Comparison of ENCODE assay signal across 29 cellular contexts in the genomic region with DNA sequence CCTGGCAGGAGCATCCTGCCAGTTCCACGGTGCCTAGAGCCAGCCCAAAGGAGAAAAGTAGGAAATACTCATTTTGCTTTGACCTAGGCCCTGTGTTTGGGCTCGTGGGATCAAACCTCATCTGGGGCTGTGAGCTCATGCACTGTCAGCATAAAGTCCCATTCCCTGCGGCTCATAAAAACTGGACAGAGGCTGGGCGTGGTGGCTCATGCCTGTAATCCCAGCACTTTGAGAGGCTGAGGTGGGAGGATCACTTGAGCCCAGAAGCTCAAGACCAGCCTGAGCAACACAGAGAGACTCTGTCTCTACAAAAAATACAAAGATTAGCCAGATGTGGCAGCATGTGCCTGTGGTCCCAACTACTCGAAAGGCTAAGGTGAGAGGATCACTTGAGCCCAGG. TPM values are rescaled to one million over a fixed set of nuclear protein-coding genes. Genes with fewer than 3 reads are reported as not detected.
DNase-seq lines count a peak whose midpoint lies in the region; ATAC-seq, FAIRE-seq and TF ChIP-seq lines count a peak whose summit lies in the region.
"Had no signal": no experiment of that assay in that cellular context is flagged by ENCODE, and none has a peak within 500 bp of the region (broad histone marks: within the 10 kb centered on the region; RNA-seq: fewer than 3 reads in every experiment).

No MANE protein-coding gene starts in this region.

- H3K36me3 ChIP-seq in breast epithelium (no peaks in the 10 kb centered on the region), K562 (ENCODE audit: control insufficient read depth, insufficient read depth, low read length) (peaks cover 36% of the 10 kb centered on the region; the same call in 2 of the 3 replicates), mucosa of rectum (ENCODE audit: control insufficient read depth in 2 of 2, insufficient read depth in 2 of 2, low read length in 2 of 2) (peaks cover 0 to 6% of the 10 kb centered on the region in 2 donors), suprapubic skin (no peaks in the 10 kb centered on the region)
- H3K36me3 ChIP-seq: ascending aorta had no signal

- CTCF ChIA-PET in MCF 10A (lab: Yijun Ruan, JAX) (interaction anchor here (1.1 to 3.3 kb wide), 5 partner anchors 11 to 202 kb away, joined by 3 to 15 read pairs (median 4); no protein-coding TSS in a partner anchor), K562 (lab: Yijun Ruan, JAX; ENCODE audit: low intra/inter-chr PET ratio) (interaction anchor here (0.6 kb wide), 1 partner anchor 32 kb away, joined by 3 read pairs; no protein-coding TSS in a partner anchor)

- TF ChIP-seq CTCF in breast epithelium (IDR thresholded peaks at IDR 0.05): no peak
- no peak for TF ChIP-seq CTCF in MCF 10A (IDR thresholded peaks at IDR 0.05; ENCODE audit: unreplicated experiment)
- no peak for TF ChIP-seq CTCF in K562 (IDR thresholded peaks at IDR 0.05 in 2 of 3, conservative IDR thresholded peaks at IDR 0.05 in 1 of 3; ENCODE audit: insufficient read depth in 2 of 3, low read depth in 1 of 3, low read length in 3 of 3)
- TF ChIP-seq CTCF in suprapubic skin (IDR thresholded peaks at IDR 0.05): no peak

- no peaks in the 10 kb centered on the region for H3K27me3 Mint-ChIP-seq in MCF 10A (ENCODE audit: insufficient read depth, unreplicated experiment)
- H3K27me3 Mint-ChIP-seq: activated CD8-positive, alpha-beta memory T cell treated with anti-CD3 and anti-CD28 coated beads, Interleukin-2, amount 10 ng/mL, durations not matched to agents 7 days and 5 days; activated naive CD8-positive, alpha-beta T cell; progenitor cell of endocrine pancreas had no signal

- H3K4me1 ChIP-seq in breast epithelium: peaks cover 35 to 65% of the 10 kb centered on the region in 2 donors
- H3K4me1 ChIP-seq in K562 (replicated peaks in 1 of 2; ENCODE audit: control insufficient read depth in 2 of 2, insufficient read depth in 2 of 2, low read length in 2 of 2): peaks cover 30 to 46% of the 10 kb centered on the region in 2 experiments
- peaks cover 72 to 73% of the 10 kb centered on the region in 2 donors for H3K4me1 ChIP-seq in mucosa of rectum (ENCODE audit: control insufficient read depth in 2 of 2, insufficient read depth in 2 of 2, low read length in 2 of 2)
- H3K4me1 ChIP-seq in suprapubic skin: peaks cover 80% of the 10 kb centered on the region

- FAIRE-seq in K562 (lab: Jason Lieb, UNC): no peak

- 71% methylated on average over 5 of the region's 5 CpGs for WGBS in K562 (ENCODE audit: insufficient coverage, low coverage, missing lambda C conversion rate)
- 47% methylated on average over 5 of the region's 5 CpGs for WGBS in suprapubic skin

- intact Hi-C loops in breast epithelium (cut with DNase I; ENCODE audit: low total_unique reads): no loop called here
- intact Hi-C loops in MCF 10A (cut with micrococcal nuclease): no loop called here
- intact Hi-C loops in K562 (cut with micrococcal nuclease): loop anchor here (10.0 kb wide), 1 partner anchor 508 kb away; no protein-coding TSS in a partner anchor

- H3K9me3 Mint-ChIP-seq in MCF 10A (ENCODE audit: unreplicated experiment): no peaks in the 10 kb centered on the region
- H3K9me3 Mint-ChIP-seq: WTC11 had no signal

- no TSS peak for BruUV-seq in MCF 10A (replicated peaks; lab: Mats Ljungman, UMichigan)
- BruUV-seq in K562 (replicated peaks; lab: Mats Ljungman, UMichigan): no TSS peak

- H2AFZ ChIP-seq in K562 (ENCODE audit: low read depth, low read length): no peak overlapping the region

- H3K9me3 ChIP-seq in breast epithelium (no peaks in the 10 kb centered on the region), K562 (replicated peaks; ENCODE audit: control insufficient read depth, insufficient read depth, low read depth, low read length) (no peaks in the 10 kb centered on the region), mucosa of rectum (ENCODE audit: control insufficient read depth in 2 of 2, low read length in 2 of 2) (no peaks in the 10 kb centered on the region), suprapubic skin (no peaks in the 10 kb centered on the region)
- H3K9me3 ChIP-seq: ascending aorta, heart right ventricle, upper lobe of right lung had no signal

- TF ChIP-seq EP300 in K562 (IDR thresholded peaks at IDR 0.05; ENCODE audit: low read length) (no peak), suprapubic skin (IDR thresholded peaks at IDR 0.05) (no peak)

- H3K27me3 ChIP-seq in breast epithelium: no peaks in the 10 kb centered on the region
- no peaks in the 10 kb centered on the region for H3K27me3 ChIP-seq in K562 (ENCODE audit: control insufficient read depth in 2 of 2, insufficient read depth in 2 of 2, low read length in 2 of 2)
- no peaks in the 10 kb centered on the region for H3K27me3 ChIP-seq in mucosa of rectum (ENCODE audit: control insufficient read depth in 2 of 2, insufficient read depth in 2 of 2, low read length in 2 of 2)
- H3K27me3 ChIP-seq in suprapubic skin: no peaks in the 10 kb centered on the region
- H3K27me3 ChIP-seq: ascending aorta, heart right ventricle, upper lobe of right lung had no signal

- POLR2A ChIA-PET in MCF 10A (lab: Yijun Ruan, JAX): interaction anchor here (1.2 kb wide), 1 partner anchor 16 kb away, joined by 4 read pairs; no protein-coding TSS in a partner anchor
- POLR2A ChIA-PET in K562 (lab: Yijun Ruan, JAX): interaction anchor here (0.6 to 1.5 kb wide), 4 partner anchors 10 to 177 kb away, joined by 3 to 5 read pairs (median 3); no protein-coding TSS in a partner anchor

- in situ Hi-C loops in K562 (cut with MboI): no loop called here

- H4K20me1 ChIP-seq in K562 (replicated peaks; ENCODE audit: control insufficient read depth, insufficient read depth, low read length): peaks cover 71% of the 10 kb centered on the region

- no peak overlapping the region for H3K4me3 ChIP-seq in breast epithelium
- no peak overlapping the region for H3K4me3 ChIP-seq in K562
- peak overlapping the region in 1 of 2 donors; percentile 48 for H3K4me3 ChIP-seq in mucosa of rectum (ENCODE audit: low read length in 2 of 2)
- no peak overlapping the region for H3K4me3 ChIP-seq in suprapubic skin
- H3K4me3 ChIP-seq: ascending aorta, heart right ventricle, upper lobe of right lung had no signal

- 0 out of 4 replicates have a peak overlapping the region, but pooled peaks of 1 of the 2 experiments have one; percentile 31 for H3K9ac ChIP-seq in K562 (ENCODE audit: insufficient read depth in 1 of 2, low read depth in 2 of 2, low read length in 2 of 2)
- H3K9ac ChIP-seq in mucosa of rectum (ENCODE audit: low read depth in 1 of 2, low read length in 2 of 2): peak overlapping the region; percentile 77 to 92

- peaks cover 56% of the 10 kb centered on the region for H3K79me2 ChIP-seq in K562 (ENCODE audit: control insufficient read depth, insufficient read depth, low read length)

- no peak overlapping the region for H3K4me3 Mint-ChIP-seq in MCF 10A (ENCODE audit: unreplicated experiment)
- H3K4me3 Mint-ChIP-seq: activated CD8-positive, alpha-beta memory T cell treated with anti-CD3 and anti-CD28 coated beads, Interleukin-2, amount 10 ng/mL, durations not matched to agents 7 days and 5 days; activated naive CD8-positive, alpha-beta T cell; WTC11 had no signal

- H3K27ac ChIP-seq in breast epithelium (peak overlapping the region; percentile 40 to 94), K562 (ENCODE audit: extremely low read depth, low read depth, low read length) (no peak overlapping the region), mucosa of rectum (ENCODE audit: low read depth in 2 of 2, low read length in 2 of 2) (peak overlapping the region; percentile 97 to 100), suprapubic skin (peak overlapping the region; percentile 85)
- H3K27ac ChIP-seq: ascending aorta, heart right ventricle, upper lobe of right lung had no signal

- peaks cover 24% of the 10 kb centered on the region for H3K9me1 ChIP-seq in K562 (ENCODE audit: control insufficient read depth, insufficient read depth, low read length)

- peaks cover 27% of the 10 kb centered on the region for H3K4me1 Mint-ChIP-seq in MCF 10A (ENCODE audit: insufficient read depth, unreplicated experiment)

- DNase-seq in breast epithelium (ENCODE audit: low spot score in 2 of 2) (no peak), MCF 10A (ENCODE audit: unreplicated experiment) (no peak), K562 (ENCODE audit: extremely low read depth in 1 of 4, low spot score in 3 of 4) (no peak), suprapubic skin (ENCODE audit: low spot score in 2 of 2) (no peak), T-helper 9 cell (no peak)
- DNase-seq: activated CD4-positive, alpha-beta T cell treated with anti-CD3 and anti-CD28 coated beads, Interleukin-2, amount 50 U/mL, for 1 hour; activated CD8-positive, alpha-beta memory T cell treated with anti-CD3 and anti-CD28 coated beads, Interleukin-2, amount 10 ng/mL, durations not matched to agents 7 days and 5 days; central memory CD4-positive, alpha-beta T cell; dermis blood vessel endothelial cell; GOT3; heart right ventricle; NCI-H1092; NCI-H187; NCI-H345; NCI-H774; stimulated activated CD8-positive, alpha-beta memory T cell treated with anti-CD3 and anti-CD28 coated beads, Interleukin-4, amount 100 ng/mL, for 48 hours; upper lobe of right lung had no signal

- no peak overlapping the region for H3K27ac Mint-ChIP-seq in MCF 10A (ENCODE audit: low read depth, unreplicated experiment)
- H3K27ac Mint-ChIP-seq: activated CD8-positive, alpha-beta memory T cell treated with anti-CD3 and anti-CD28 coated beads, Interleukin-2, amount 10 ng/mL, durations not matched to agents 7 days and 5 days; activated naive CD8-positive, alpha-beta T cell; progenitor cell of endocrine pancreas; WTC11 had no signal

- no peak for TF ChIP-seq POLR2A in breast epithelium (IDR thresholded peaks at IDR 0.05)
- TF ChIP-seq POLR2A in K562 (conservative IDR thresholded peaks at IDR 0.05): no peak
- TF ChIP-seq POLR2A in suprapubic skin (IDR thresholded peaks at IDR 0.05): no peak

- H3K36me3 Mint-ChIP-seq in MCF 10A (ENCODE audit: insufficient read depth, unreplicated experiment): peaks cover 18% of the 10 kb centered on the region
- H3K36me3 Mint-ChIP-seq: activated CD8-positive, alpha-beta memory T cell treated with anti-CD3 and anti-CD28 coated beads, Interleukin-2, amount 10 ng/mL, durations not matched to agents 7 days and 5 days; activated naive CD8-positive, alpha-beta T cell; WTC11 had no signal

- no peak overlapping the region for H3K4me2 ChIP-seq in K562 (ENCODE audit: insufficient read depth, low read length)

- ATAC-seq in K562: no peak
- ATAC-seq in GM19395 (IDR thresholded peaks at IDR 0.05; ENCODE audit: unreplicated experiment): no peak
- ATAC-seq in GM21367 (IDR thresholded peaks at IDR 0.05; ENCODE audit: unreplicated experiment): no peak
- ATAC-seq: activated CD8-positive, alpha-beta memory T cell treated with anti-CD3 and anti-CD28 coated beads, Interleukin-2, amount 10 ng/mL, durations not matched to agents 7 days and 5 days; heart right ventricle; upper lobe of right lung; WTC11 had no signal

- TF ChIP-seq RAD21 in K562 (CRISPR knock-in tag; conservative IDR thresholded peaks at IDR 0.05 in 1 of 2, IDR thresholded peaks at IDR 0.05 in 1 of 2): no peak

RNA-seq across cellular contexts. Expression of gene ATP6V0D1, which starts 17.9 kb away (rescaled TPM):
- total RNA-seq in breast epithelium (100 to 1,000 TPM; 101 to 122 (median 104) TPM), MCF 10A (2022) (50.5 and 50.7 TPM in 2 replicates), K562 (2014; rRNA removed) (45.6 and 54.5 TPM in 2 replicates), K562 (2014; rRNA removed; fragmentation: Illumina TruSeq; extraction: Trizol) (22.0 and 30.6 TPM in 2 replicates), K562 (2015; rRNA removed; fragmentation: Illumina TruSeq; extraction: Trizol) (51.8 and 53.5 TPM in 2 replicates), K562 (2021) (61.3 and 61.5 TPM in 2 replicates), suprapubic skin (100 to 1,000 TPM in 3 of 4 donors, 10 to 100 TPM in 1; 90.0 to 134 (median 110) TPM)
- total RNA-seq in K562 (2011; cell fraction: chromatin; rRNA removed; ENCODE audit: low replicate concordance): 30.0 and 74.0 TPM in 2 replicates
- total RNA-seq in K562 (2011; cell fraction: nucleolus; rRNA removed): 56.4 and 56.6 TPM in 2 replicates
- total RNA-seq in K562 (2011; cell fraction: nucleoplasm; rRNA removed): 38.9 and 42.7 TPM in 2 replicates
- polyA plus RNA-seq in K562 (2011; rRNA removed) (48.2 and 51.5 TPM in 2 replicates), K562 (2014; fragmentation: Illumina TruSeq; extraction: Trizol) (64.9 and 69.7 TPM in 2 replicates), K562 (2014; fragmentation: Nextera tagmentation; extraction: Ambion mirVana) (10 to 100 TPM; 23.2 to 40.7 TPM), K562 (2014; rRNA removed) (33.9 and 37.3 TPM in 2 replicates)
- 97.2 and 146 TPM in 2 replicates for polyA plus RNA-seq in K562 (2011; cell fraction: cytosol; rRNA removed)
- polyA plus RNA-seq in K562 (2011; cell fraction: nucleus; rRNA removed): 52.3 and 67.8 TPM in 2 replicates
- polyA plus RNA-seq in K562 (2012): 84.3 and 116 TPM in 2 replicates
- 45.3 and 118 TPM in 2 replicates for polyA minus RNA-seq in K562 (2011; rRNA and poly(A)+ RNA removed)
- 61.6 and 78.2 TPM in 2 replicates for polyA minus RNA-seq in K562 (2011; cell fraction: cytosol; rRNA and poly(A)+ RNA removed)
- polyA minus RNA-seq in K562 (2011; cell fraction: nucleus; rRNA and poly(A)+ RNA removed): 17.6 and 17.7 TPM in 2 replicates

RNA-seq across cellular contexts. Expression of gene AGRP, which starts 20.3 kb away (rescaled TPM):
- total RNA-seq in breast epithelium: not detected
- not detected in 2 replicates for total RNA-seq in MCF 10A (2022)
- total RNA-seq in K562 (2011; cell fraction: chromatin; rRNA removed; ENCODE audit: low replicate concordance): not detected in 2 replicates
- total RNA-seq in K562 (2011; cell fraction: nucleolus; rRNA removed): not detected in 2 replicates
- not detected in 2 replicates for total RNA-seq in K562 (2011; cell fraction: nucleoplasm; rRNA removed)
- not detected in 2 replicates for total RNA-seq in K562 (2014; rRNA removed)
- not detected in 2 replicates for total RNA-seq in K562 (2014; rRNA removed; fragmentation: Illumina TruSeq; extraction: Trizol)
- total RNA-seq in K562 (2015; rRNA removed; fragmentation: Illumina TruSeq; extraction: Trizol): not detected in 2 replicates
- total RNA-seq in K562 (2021): not detected in 2 replicates
- not detected in 2 replicates for polyA plus RNA-seq in K562 (2011; rRNA removed)
- polyA plus RNA-seq in K562 (2011; cell fraction: cytosol; rRNA removed): not detected in 2 replicates
- not detected in 2 replicates for polyA plus RNA-seq in K562 (2011; cell fraction: nucleus; rRNA removed)
- not detected in 2 replicates for polyA plus RNA-seq in K562 (2012)
- polyA plus RNA-seq in K562 (2014; fragmentation: Illumina TruSeq; extraction: Trizol): not detected in 2 replicates
- polyA plus RNA-seq in K562 (2014; fragmentation: Nextera tagmentation; extraction: Ambion mirVana): not detected
- polyA plus RNA-seq in K562 (2014; rRNA removed): not detected in 2 replicates
- polyA minus RNA-seq in K562 (2011; rRNA and poly(A)+ RNA removed): not detected in 2 replicates
- polyA minus RNA-seq in K562 (2011; cell fraction: cytosol; rRNA and poly(A)+ RNA removed): not detected in 2 replicates
- not detected in 2 replicates for polyA minus RNA-seq in K562 (2011; cell fraction: nucleus; rRNA and poly(A)+ RNA removed)
- total RNA-seq in suprapubic skin: not detected
- total RNA-seq: A172; activated CD8-positive, alpha-beta memory T cell treated with anti-CD3 and anti-CD28 coated beads, Interleukin-2, amount 10 ng/mL, durations not matched to agents 7 days and 5 days; ascending aorta; dermis blood vessel endothelial cell; G401; heart right ventricle; LHCN-M2; mesenteric fat pad; progenitor cell of endocrine pancreas; WTC11 had no signal
- polyA plus RNA-seq: neural cell had no signal

RNA-seq across cellular contexts. Expression of gene HSD11B2, which starts 32.1 kb away (rescaled TPM):
- total RNA-seq in breast epithelium (10 to 100 TPM in 2 of 3 donors, under 1 TPM in 1; 0.32 to 66.9 (median 10.2) TPM), MCF 10A (2022) (0.42 and 0.86 TPM in 2 replicates), K562 (2014; rRNA removed) (0.95 and 2.9 TPM in 2 replicates), K562 (2014; rRNA removed; fragmentation: Illumina TruSeq; extraction: Trizol) (0.22 and 0.55 TPM in 2 replicates), K562 (2015; rRNA removed; fragmentation: Illumina TruSeq; extraction: Trizol) (0.60 and 0.65 TPM in 2 replicates), K562 (2021) (1.9 and 2.0 TPM in 2 replicates), suprapubic skin (100 to 1,000 TPM in 1 of 4 donors, 10 to 100 TPM in 3; 45.6 to 164 (median 69.1) TPM)
- total RNA-seq in K562 (2011; cell fraction: chromatin; rRNA removed; ENCODE audit: low replicate concordance): 3.4 and 5.6 TPM in 2 replicates
- total RNA-seq in K562 (2011; cell fraction: nucleolus; rRNA removed): 3.0 and 4.7 TPM in 2 replicates
- total RNA-seq in K562 (2011; cell fraction: nucleoplasm; rRNA removed): 2.4 and 6.9 TPM in 2 replicates
- polyA plus RNA-seq in K562 (2011; rRNA removed) (0.79 and 2.2 TPM in 2 replicates), K562 (2014; fragmentation: Illumina TruSeq; extraction: Trizol) (1.4 and 2.7 TPM in 2 replicates), K562 (2014; fragmentation: Nextera tagmentation; extraction: Ambion mirVana) (under 1 TPM; 0.08 to 0.18 TPM), K562 (2014; rRNA removed) (1.4 and 2.2 TPM in 2 replicates)
- polyA plus RNA-seq in K562 (2011; cell fraction: cytosol; rRNA removed): 1.8 and 2.4 TPM in 2 replicates
- 3.4 and 4.8 TPM in 2 replicates for polyA plus RNA-seq in K562 (2011; cell fraction: nucleus; rRNA removed)
- 0.86 and 2.0 TPM in 2 replicates for polyA plus RNA-seq in K562 (2012)
- polyA minus RNA-seq in K562 (2011; rRNA and poly(A)+ RNA removed): 0.72 and 1.1 TPM in 2 replicates
- polyA minus RNA-seq in K562 (2011; cell fraction: cytosol; rRNA and poly(A)+ RNA removed): 1.9 and 2.9 TPM in 2 replicates
- polyA minus RNA-seq in K562 (2011; cell fraction: nucleus; rRNA and poly(A)+ RNA removed): 0.67 and 0.81 TPM in 2 replicates
- total RNA-seq: A172, dermis blood vessel endothelial cell, G401 had no signal

RNA-seq across cellular contexts. Expression of gene ZDHHC1, which starts 46.8 kb away (rescaled TPM):
- total RNA-seq in breast epithelium (10 to 100 TPM; 17.4 to 20.3 (median 19.3) TPM), MCF 10A (2022) (5.9 and 7.6 TPM in 2 replicates), K562 (2014; rRNA removed) (0.24 and 0.77 TPM in 2 replicates), K562 (2014; rRNA removed; fragmentation: Illumina TruSeq; extraction: Trizol) (not detected in 2 replicates), K562 (2015; rRNA removed; fragmentation: Illumina TruSeq; extraction: Trizol) (0.36 TPM in 1 of 2 replicates, not detected in the other), K562 (2021) (0.16 TPM in 1 of 2 replicates, not detected in the other), suprapubic skin (10 to 100 TPM; 14.0 to 31.0 (median 23.8) TPM)
- not detected in 2 replicates for total RNA-seq in K562 (2011; cell fraction: chromatin; rRNA removed; ENCODE audit: low replicate concordance)
- 0.50 TPM in 1 of 2 replicates, not detected in the other for total RNA-seq in K562 (2011; cell fraction: nucleolus; rRNA removed)
- not detected in 2 replicates for total RNA-seq in K562 (2011; cell fraction: nucleoplasm; rRNA removed)
- polyA plus RNA-seq in K562 (2011; rRNA removed) (0.06 and 0.07 TPM in 2 replicates), K562 (2014; fragmentation: Illumina TruSeq; extraction: Trizol) (not detected in 2 replicates), K562 (2014; fragmentation: Nextera tagmentation; extraction: Ambion mirVana) (not detected), K562 (2014; rRNA removed) (0.25 TPM in 1 of 2 replicates, not detected in the other)
- 0.13 and 0.95 TPM in 2 replicates for polyA plus RNA-seq in K562 (2011; cell fraction: cytosol; rRNA removed)
- 0.28 and 0.43 TPM in 2 replicates for polyA plus RNA-seq in K562 (2011; cell fraction: nucleus; rRNA removed)
- polyA plus RNA-seq in K562 (2012): 0.17 TPM in 1 of 2 replicates, not detected in the other
- polyA minus RNA-seq in K562 (2011; rRNA and poly(A)+ RNA removed): not detected in 2 replicates
- polyA minus RNA-seq in K562 (2011; cell fraction: cytosol; rRNA and poly(A)+ RNA removed): not detected in 2 replicates
- 0.54 TPM in 1 of 2 replicates, not detected in the other for polyA minus RNA-seq in K562 (2011; cell fraction: nucleus; rRNA and poly(A)+ RNA removed)
